Comparison of ENCODE assay signal across 7 cellular contexts in the genomic region with DNA sequence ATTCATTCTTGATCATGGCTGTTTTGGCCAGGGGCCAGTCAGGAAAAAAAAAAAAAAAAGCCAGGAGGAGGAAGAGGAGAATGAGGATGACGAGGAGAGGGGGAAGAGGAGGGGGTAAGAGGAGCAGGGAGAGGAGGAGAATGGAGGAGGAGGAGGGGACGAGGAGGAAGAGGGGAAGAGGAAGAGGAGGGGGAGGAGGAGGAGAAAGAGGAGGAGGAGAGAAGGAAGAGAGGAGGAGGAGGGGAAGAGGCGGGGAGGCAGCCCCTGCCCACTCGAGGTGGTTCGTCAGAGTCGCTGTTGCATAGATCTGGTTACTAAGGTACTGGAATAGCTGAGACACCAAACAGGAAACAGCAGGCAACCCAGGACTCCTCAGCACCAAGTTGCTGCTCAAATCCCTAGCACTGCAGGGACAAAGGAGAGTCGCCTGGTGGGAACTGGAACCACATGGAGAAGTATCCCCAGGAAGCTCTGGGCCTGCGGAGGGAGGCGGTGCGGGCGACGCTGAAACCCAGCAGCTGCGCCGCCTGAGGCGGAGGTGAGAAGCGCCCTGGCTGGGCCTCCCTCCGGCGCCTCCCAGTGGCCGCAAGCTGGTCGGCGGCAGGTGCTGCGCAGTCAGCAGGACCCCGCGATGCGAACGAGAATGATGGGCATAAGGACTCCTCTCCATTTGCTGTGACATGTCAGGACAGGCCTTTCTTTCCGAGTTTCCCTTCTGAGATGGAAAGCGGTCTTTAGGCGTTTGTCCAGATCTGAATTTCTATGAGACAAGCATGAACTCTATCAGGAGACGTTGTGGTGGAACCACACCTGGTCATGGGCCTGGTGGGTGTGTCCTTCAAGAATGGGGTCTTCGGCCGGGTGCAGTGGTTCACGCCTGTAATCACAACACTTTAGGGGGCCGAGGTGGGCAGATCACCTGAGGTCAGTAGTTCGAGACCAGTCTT. TPM values are rescaled to one million over a fixed set of nuclear protein-coding genes. Genes with fewer than 3 reads are reported as not detected.
DNase-seq lines count a peak whose midpoint lies in the region; ATAC-seq and TF ChIP-seq lines count a peak whose summit lies in the region.

No MANE protein-coding gene starts in this region.

- H3K36me3 ChIP-seq in mucosa of descending colon (ENCODE audit: low read depth) = no peaks in the 10 kb centered on the region

- H3K4me3 ChIP-seq in epithelial cell of esophagus (ENCODE audit: low read length) = peak overlapping the region; percentile 24
- H3K4me3 ChIP-seq in mucosa of descending colon = no peak overlapping the region

- peak; percentile 80 for TF ChIP-seq CTCF in epithelial cell of esophagus (IDR thresholded peaks at IDR 0.05; ENCODE audit: insufficient read depth, low read depth, low read length, missing control alignments)
- peak; percentile 97 for TF ChIP-seq CTCF in mucosa of descending colon (IDR thresholded peaks at IDR 0.05)

- ATAC-seq in GM18505 (IDR thresholded peaks at IDR 0.05; ENCODE audit: unreplicated experiment) (peak; percentile 81), HG03159 (IDR thresholded peaks at IDR 0.05; ENCODE audit: unreplicated experiment) (peak; percentile 82), mucosa of descending colon (peak; percentile 95)

- peaks cover 22% of the 10 kb centered on the region for H3K4me1 ChIP-seq in mucosa of descending colon (ENCODE audit: low read depth)

- DNase-seq in NOMO-1 treated with DMSO at 0.1 percent for 48 hours (lab: John Stamatoyannopoulos, UW; ENCODE audit: unreplicated experiment) (peak; percentile 71), activated T-cell treated with anti-CD3 and anti-CD28 coated beads for 24 hours (ENCODE audit: low read depth) (peak; percentile 68), epithelial cell of esophagus (ENCODE audit: low read depth) (peak; percentile 79), mucosa of descending colon (peak; percentile 85 to 90 (median 86))
- peak; percentile 55 to 61 for DNase-seq in stimulated activated CD8-positive, alpha-beta memory T cell treated with anti-CD3 and anti-CD28 coated beads, Interleukin-2, amount 100 ng/mL, for 1 hour (ENCODE audit: low read depth in 2 of 2)

- intact Hi-C loops in mucosa of descending colon (cut with DNase I, micrococcal nuclease) = loop anchor here (5.0 kb wide), 1 partner anchor 143 kb away; no protein-coding TSS in a partner anchor

- no peak for TF ChIP-seq POLR2A in GM18505 (IDR thresholded peaks at IDR 0.05; ENCODE audit: borderline replicate concordance, extremely low read depth, insufficient read depth, insufficient read length)

- no peaks in the 10 kb centered on the region for H3K9me3 ChIP-seq in mucosa of descending colon

RNA-seq across cellular contexts. Expression of gene FAM240A, which starts 17.5 kb away (rescaled TPM):
- not detected for total RNA-seq in mucosa of descending colon
